ENCODE assay signal across 8 cellular contexts in the genomic region with DNA sequence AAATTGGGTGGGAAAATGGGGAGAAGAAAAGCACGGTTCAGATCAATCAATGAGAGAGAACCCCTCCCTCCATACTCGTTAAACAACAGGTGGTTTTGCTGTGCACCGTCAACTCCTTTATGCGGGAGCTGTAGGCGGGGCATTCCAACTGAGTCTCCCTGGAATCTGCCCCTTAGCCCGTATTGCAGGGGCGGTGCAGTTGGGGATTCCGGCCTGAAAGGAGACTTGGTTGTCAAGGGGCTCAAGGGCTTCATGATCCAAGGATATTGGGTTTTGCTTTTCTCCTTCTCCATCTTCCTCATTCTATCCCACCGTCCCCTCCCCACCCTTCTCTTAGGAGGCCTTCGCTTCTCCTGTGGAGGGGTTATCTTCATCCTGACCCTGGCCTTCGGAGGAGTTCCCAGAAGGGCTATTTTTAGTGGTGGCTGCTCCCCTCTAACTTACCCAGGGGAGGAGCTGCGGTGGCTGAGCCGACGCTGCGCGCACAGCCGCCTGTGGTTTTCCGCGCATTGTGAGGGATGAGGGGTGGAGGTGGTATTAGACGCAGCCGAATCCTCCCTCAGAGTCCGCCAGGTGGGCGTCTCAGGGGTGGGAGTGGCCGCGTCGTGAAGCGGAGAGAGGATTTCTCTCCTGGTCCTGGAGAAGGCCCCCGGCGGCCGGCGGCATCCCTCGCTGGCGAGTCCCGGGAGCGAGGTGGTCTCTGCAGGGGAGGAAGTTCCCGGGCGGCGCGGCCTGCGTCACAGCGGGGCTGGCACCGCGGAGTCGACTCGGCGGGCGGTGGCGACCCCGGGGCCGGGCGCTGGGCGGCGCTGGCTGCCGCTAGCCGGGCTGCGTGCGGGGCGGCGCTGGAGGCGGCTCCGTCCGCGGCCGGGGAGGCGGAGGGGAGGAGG. TPM values are rescaled to one million over a fixed set of nuclear protein-coding genes. Genes with fewer than 3 reads are reported as not detected.
A peak's percentile ranks its signal among the peaks of the same experiment; 100 is the strongest.
DNase-seq lines count a peak whose midpoint lies in the region; ATAC-seq, FAIRE-seq and TF ChIP-seq lines count a peak whose summit lies in the region.

No MANE protein-coding gene starts in this region.

- peak overlapping the region; percentile 91 for H3K4me3 Mint-ChIP-seq in activated T-cell treated with anti-CD3 and anti-CD28 coated beads, Interleukin-2, amount 50 U/mL, for 24 hours

- H3K27ac ChIP-seq in OCI-LY3 (ENCODE audit: low read length) = no peak overlapping the region

- H3K9ac ChIP-seq in OCI-LY3 (ENCODE audit: low read length) = peak overlapping the region; percentile 78

- H3K79me2 ChIP-seq in OCI-LY3 (ENCODE audit: low read length) = no peaks in the 10 kb centered on the region

- H2AFZ ChIP-seq in OCI-LY3 (ENCODE audit: low read depth, low read length) = peak overlapping the region; percentile 69; the same call in 1 of the 2 replicates

- no peaks in the 10 kb centered on the region for H4K20me1 ChIP-seq in OCI-LY3 (ENCODE audit: insufficient read depth, low read length)

- no peaks in the 10 kb centered on the region for H3K27me3 Mint-ChIP-seq in activated T-cell treated with anti-CD3 and anti-CD28 coated beads, Interleukin-2, amount 50 U/mL, for 24 hours

- TF ChIP-seq CTCF in D721Med (IDR thresholded peaks at IDR 0.05; ENCODE audit: insufficient read depth, missing control alignments) (peak; percentile 53), OCI-LY3 (IDR thresholded peaks at IDR 0.05; ENCODE audit: low read depth, low read length) (no peak)

- H3K36me3 ChIP-seq in OCI-LY3 (replicated peaks; ENCODE audit: low read depth, low read length) = no peaks in the 10 kb centered on the region

- FAIRE-seq in D721Med (lab: Jason Lieb, UNC) = no peak

- ATAC-seq in GM21360 (IDR thresholded peaks at IDR 0.05; ENCODE audit: unreplicated experiment) = peak; percentile 83
- ATAC-seq in esophagus mucosa = peak; percentile 91

- peaks cover 10% of the 10 kb centered on the region for H3K4me1 ChIP-seq in OCI-LY3 (ENCODE audit: low read length)

- DNase-seq in D721Med (ENCODE audit: insufficient read length, low spot score) (peak; percentile 27), HS-27A (ENCODE audit: low read depth) (peak; percentile 24), myocyte (ENCODE audit: low read depth) (peak; percentile 78)
- DNase-seq in activated T-cell treated with anti-CD3 and anti-CD28 coated beads, Interleukin-2, amount 50 U/mL, for 24 hours = peak; percentile 95
- peak; percentile 79 to 83 for DNase-seq in stimulated activated CD8-positive, alpha-beta memory T cell treated with anti-CD3 and anti-CD28 coated beads, Interleukin-7, amount 100 ng/mL, for 48 hours (ENCODE audit: extremely low read depth in 1 of 2, low read depth in 1 of 2)

- H3K27me3 ChIP-seq in OCI-LY3 (ENCODE audit: low read depth, low read length) = peaks cover 34% of the 10 kb centered on the region

- H3K36me3 Mint-ChIP-seq in activated T-cell treated with anti-CD3 and anti-CD28 coated beads, Interleukin-2, amount 50 U/mL, for 24 hours (ENCODE audit: low read depth) = peaks cover 67% of the 10 kb centered on the region

- H3K9me3 ChIP-seq in OCI-LY3 (ENCODE audit: insufficient read depth, low read length) = no peaks in the 10 kb centered on the region

- H3K4me1 Mint-ChIP-seq in activated T-cell treated with anti-CD3 and anti-CD28 coated beads, Interleukin-2, amount 50 U/mL, for 24 hours (ENCODE audit: low read depth) = peaks cover 73% of the 10 kb centered on the region

- H3K4me3 ChIP-seq in OCI-LY3 (ENCODE audit: low read length) = peak overlapping the region; percentile 98

- H3K9me3 Mint-ChIP-seq in activated T-cell treated with anti-CD3 and anti-CD28 coated beads, Interleukin-2, amount 50 U/mL, for 24 hours = no peaks in the 10 kb centered on the region

- peak overlapping the region; percentile 100 for H3K4me2 ChIP-seq in OCI-LY3 (ENCODE audit: low read length)

- peak overlapping the region; percentile 96 for H3K27ac Mint-ChIP-seq in activated T-cell treated with anti-CD3 and anti-CD28 coated beads, Interleukin-2, amount 50 U/mL, for 24 hours

RNA-seq across cellular contexts. Expression of a gene that starts 0.5 kb away (rescaled TPM):
- total RNA-seq in esophagus mucosa (1.8 TPM), myocyte (0.99 and 1.8 TPM in 2 replicates)
- 0.15 TPM for polyA plus RNA-seq in myocyte (2012)

Comparison
In these comparisons a context has a peak if more than half of its experiments do, and no peak if none do; other contexts are left out.
1. DNase-seq: peak in every context shown above with its lines; median percentile 95 in activated T-cell treated with anti-CD3 and anti-CD28 coated beads, Interleukin-2, amount 50 U/mL, for 24 hours; 81 in stimulated activated CD8-positive, alpha-beta memory T cell treated with anti-CD3 and anti-CD28 coated beads, Interleukin-7, amount 100 ng/mL, for 48 hours; 78 in myocyte; 27 in D721Med; 24 in HS-27A.